9 cellular contexts compared by ENCODE assay signal in the genomic region with DNA sequence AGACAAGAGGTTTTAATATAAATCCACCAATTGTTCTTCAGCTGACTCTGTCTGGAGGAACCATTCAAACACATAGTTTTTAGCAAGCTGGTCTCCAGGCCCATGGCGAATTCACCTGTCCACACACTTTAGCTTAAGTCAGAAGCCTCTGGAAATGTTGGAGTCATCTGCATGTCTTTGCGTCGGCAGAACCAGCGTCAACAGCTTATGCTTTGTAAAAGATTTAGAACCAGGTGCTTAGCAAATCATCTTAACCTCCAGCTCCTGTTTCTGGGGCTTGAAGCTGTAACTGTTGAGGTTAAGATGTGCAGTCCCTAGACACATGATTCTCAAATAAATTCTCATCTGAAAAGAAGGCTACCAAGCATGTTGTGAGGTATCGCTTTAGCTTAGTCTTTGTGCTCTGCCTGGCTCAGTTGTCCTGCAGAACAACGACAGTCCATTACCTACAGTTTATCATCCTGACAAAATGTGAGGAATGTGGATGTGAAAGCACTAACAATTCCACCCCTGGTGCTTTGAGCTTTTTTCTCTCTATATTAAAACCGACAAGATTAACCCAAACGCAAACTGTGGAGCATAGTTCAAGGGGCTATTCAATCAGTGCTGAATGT. TPM values are rescaled to one million over a fixed set of nuclear protein-coding genes. Genes with fewer than 3 reads are reported as not detected.
DNase-seq lines count a peak whose midpoint lies in the region; ATAC-seq and TF ChIP-seq lines count a peak whose summit lies in the region.
"Had no signal": no experiment of that assay in that cellular context is flagged by ENCODE, and none has a peak within 500 bp of the region (broad histone marks: within the 10 kb centered on the region; RNA-seq: fewer than 3 reads in every experiment).

No MANE protein-coding gene starts in this region.

- no peak overlapping the region for H3K27ac Mint-ChIP-seq in endothelial cell (ENCODE audit: unreplicated experiment)
- no peak overlapping the region for H3K27ac Mint-ChIP-seq in naive thymus-derived CD8-positive, alpha-beta T cell

- 70 to 80% (median 78%) methylated on average over 8 of the region's 8 CpGs for WGBS in heart left ventricle, 4 donors
- 45 to 51% methylated on average over 8 of the region's 8 CpGs for WGBS in upper lobe of left lung, 2 donors

- peak overlapping the region; percentile 100 for H3K4me3 Mint-ChIP-seq in endothelial cell (ENCODE audit: unreplicated experiment)
- H3K4me3 Mint-ChIP-seq in naive thymus-derived CD8-positive, alpha-beta T cell = no peak overlapping the region

- H3K4me1 ChIP-seq in heart left ventricle (peaks cover 0 to 26% (median 5%) of the 10 kb centered on the region in 12 donors), muscle layer of colon (ENCODE audit: insufficient read depth, low read length) (peaks cover 15% of the 10 kb centered on the region), upper lobe of left lung (peaks cover 13 to 67% (median 22%) of the 10 kb centered on the region in 4 donors)

- no peak for DNase-seq in heart left ventricle
- no peak for DNase-seq in left cardiac atrium
- no peak for DNase-seq in endothelial cell (ENCODE audit: low spot score)
- no peak for DNase-seq in upper lobe of left lung
- no peak for DNase-seq in NCI-H2107 (lab: John Stamatoyannopoulos, UW)
- DNase-seq in naive thymus-derived CD8-positive, alpha-beta T cell = no peak
- DNase-seq: 8988T had no signal

- H3K4me3 ChIP-seq in heart left ventricle (peak overlapping the region in 11 of 12 donors; percentile 7 to 83 (median 74)), muscle layer of colon (ENCODE audit: low read depth in 1 of 2, low read length in 2 of 2) (peak overlapping the region; percentile 1 to 15), upper lobe of left lung (peak overlapping the region in 3 of 4 donors; percentile 68 to 88 (median 86))

- H3K36me3 ChIP-seq in heart left ventricle (no peaks in the 10 kb centered on the region), muscle layer of colon (ENCODE audit: insufficient read depth, low read length) (no peaks in the 10 kb centered on the region), upper lobe of left lung (no peaks in the 10 kb centered on the region)

- TF ChIP-seq POLR2A in heart left ventricle (IDR thresholded peaks at IDR 0.05) (no peak), upper lobe of left lung (IDR thresholded peaks at IDR 0.05) (no peak)

- POLR2A ChIA-PET in naive thymus-derived CD8-positive, alpha-beta T cell (lab: Charles Lee) = no interaction called here

- peaks cover 69% of the 10 kb centered on the region for H3K36me3 Mint-ChIP-seq in endothelial cell (ENCODE audit: low read depth, unreplicated experiment)
- no peaks in the 10 kb centered on the region for H3K36me3 Mint-ChIP-seq in naive thymus-derived CD8-positive, alpha-beta T cell

- H3K27ac ChIP-seq in heart left ventricle (peak overlapping the region in 6 of 12 donors; percentile 21 to 49 (median 32)), muscle layer of colon (ENCODE audit: low read depth, low read length) (peak overlapping the region; percentile 15), upper lobe of left lung (peak overlapping the region; percentile 57 to 92 (median 70))

- intact Hi-C loops in heart left ventricle (cut with DNase I) = loop anchor here (5.0 to 10.0 kb wide), 12 partner anchors 174 to 1959 kb away; no protein-coding TSS in a partner anchor
- intact Hi-C loops in left cardiac atrium (cut with DNase I) = loop anchor here (5.0 to 10.0 kb wide), 4 partner anchors 384 to 1959 kb away; no protein-coding TSS in a partner anchor

- no peaks in the 10 kb centered on the region for H3K9me3 ChIP-seq in heart left ventricle
- no peaks in the 10 kb centered on the region for H3K9me3 ChIP-seq in muscle layer of colon (ENCODE audit: low read length)
- H3K9me3 ChIP-seq in upper lobe of left lung = no peaks in the 10 kb centered on the region

- peaks cover 0 to 37% (median 0%) of the 10 kb centered on the region in 9 donors for H3K27me3 ChIP-seq in heart left ventricle
- H3K27me3 ChIP-seq in muscle layer of colon (ENCODE audit: control insufficient read depth in 1 of 2, insufficient read depth in 2 of 2, low read length in 2 of 2) = no peaks in the 10 kb centered on the region
- H3K27me3 ChIP-seq in upper lobe of left lung = peaks cover 0 to 11% (median 1%) of the 10 kb centered on the region in 4 donors

- TF ChIP-seq CTCF in heart left ventricle (IDR thresholded peaks at IDR 0.05) (no peak), endothelial cell (IDR thresholded peaks at IDR 0.05; ENCODE audit: unreplicated experiment) (no peak), upper lobe of left lung (IDR thresholded peaks at IDR 0.05) (no peak)

- ATAC-seq in heart left ventricle = no peak
- ATAC-seq in left cardiac atrium = no peak
- no peak for ATAC-seq in upper lobe of left lung (ENCODE audit: low FRiP score in 2 of 2)
- ATAC-seq in GM18502 (IDR thresholded peaks at IDR 0.05; ENCODE audit: poor library complexity, unreplicated experiment) = no peak
- no peak for ATAC-seq in naive thymus-derived CD8-positive, alpha-beta T cell

- TF ChIP-seq EP300 in upper lobe of left lung (IDR thresholded peaks at IDR 0.05) = no peak

- peaks cover 20% of the 10 kb centered on the region for H3K27me3 Mint-ChIP-seq in endothelial cell (ENCODE audit: unreplicated experiment)
- peaks cover 36 to 75% (median 56%) of the 10 kb centered on the region in 5 donors for H3K27me3 Mint-ChIP-seq in naive thymus-derived CD8-positive, alpha-beta T cell

- no peaks in the 10 kb centered on the region for H3K9me3 Mint-ChIP-seq in endothelial cell (ENCODE audit: unreplicated experiment)
- no peaks in the 10 kb centered on the region for H3K9me3 Mint-ChIP-seq in naive thymus-derived CD8-positive, alpha-beta T cell

- H3K9ac ChIP-seq in muscle layer of colon (ENCODE audit: low read length) = no peak overlapping the region

- peaks cover 47% of the 10 kb centered on the region for H3K4me1 Mint-ChIP-seq in endothelial cell (ENCODE audit: unreplicated experiment)
- peaks cover 4 to 15% (median 12%) of the 10 kb centered on the region in 4 donors for H3K4me1 Mint-ChIP-seq in naive thymus-derived CD8-positive, alpha-beta T cell

RNA-seq across cellular contexts. Expression of gene EFNB2, which starts 4.4 kb away (rescaled TPM):
- total RNA-seq in heart left ventricle (10 to 100 TPM in 7 of 9 donors, 1 to 10 TPM in 2; 8.6 to 20.2 (median 12.7) TPM), left cardiac atrium (10 to 100 TPM in 1 of 2 donors, 1 to 10 TPM in 1; 9.5 to 14.8 TPM), endothelial cell (ENCODE audit: unreplicated experiment) (353 TPM), upper lobe of left lung (10 to 100 TPM; 23.0 to 45.7 (median 30.9) TPM)
- polyA plus RNA-seq in heart left ventricle = 10 to 100 TPM in 1 of 2 donors, 1 to 10 TPM in 1; 7.3 to 17.7 TPM
- under 1 TPM; 0.49 TPM for total RNA-seq in naive thymus-derived CD8-positive, alpha-beta T cell
- under 1 TPM in 1 of 3 donors, not detected in 2; 0.12 TPM for polyA plus RNA-seq in naive thymus-derived CD8-positive, alpha-beta T cell

RNA-seq across cellular contexts. Expression of gene ARGLU1, which starts 36.9 kb away (rescaled TPM):
- total RNA-seq in heart left ventricle = 10 to 100 TPM; 14.2 to 35.6 (median 28.1) TPM
- polyA plus RNA-seq in heart left ventricle = 10 to 100 TPM; 25.7 to 54.0 TPM
- 10 to 100 TPM; 35.4 to 39.0 TPM for total RNA-seq in left cardiac atrium
- 242 TPM for total RNA-seq in endothelial cell (ENCODE audit: unreplicated experiment)
- total RNA-seq in upper lobe of left lung = 100 to 1,000 TPM in 3 of 6 donors, 10 to 100 TPM in 3; 73.6 to 411 (median 121) TPM
- total RNA-seq in naive thymus-derived CD8-positive, alpha-beta T cell = 100 to 1,000 TPM; 281 to 294 TPM
- polyA plus RNA-seq in naive thymus-derived CD8-positive, alpha-beta T cell = 10 to 100 TPM; 37.0 to 46.3 (median 40.3) TPM

Comparison
In these comparisons a context has a peak if more than half of its experiments do, and no peak if none do; other contexts are left out.
1. H3K4me3 ChIP-seq: peak in every context shown above with its lines; median percentile 86 in upper lobe of left lung; 74 in heart left ventricle; 8 in muscle layer of colon.